12 cellular contexts compared by ENCODE assay signal in genomic region chr6:127464161-127464880, GRCh38. TPM values are rescaled to one million over a fixed set of nuclear protein-coding genes. Genes with fewer than 3 reads are reported as not detected.
A peak's percentile ranks its signal among the peaks of the same experiment; 100 is the strongest.
DNase-seq lines count a peak whose midpoint lies in the region; ATAC-seq, FAIRE-seq and TF ChIP-seq lines count a peak whose summit lies in the region.
"Had no signal": no experiment of that assay in that cellular context is flagged by ENCODE, and none has a peak within 500 bp of the region (broad histone marks: within the 10 kb centered on the region; RNA-seq: fewer than 3 reads in every experiment).

No MANE protein-coding gene starts in this region.

- TF ChIP-seq CTCF in astrocyte (IDR thresholded peaks at IDR 0.05; ENCODE audit: insufficient read depth, low read depth, low read length), result no peak

- no peaks in the 10 kb centered on the region for H3K9me3 Mint-ChIP-seq in astrocyte (ENCODE audit: unreplicated experiment)
- H3K9me3 Mint-ChIP-seq: central memory CD8-positive, alpha-beta T cell; memory B cell had no signal

- ATAC-seq in right cardiac atrium, result peak; percentile 85 to 91
- no peak for ATAC-seq in HG02970 (IDR thresholded peaks at IDR 0.05; ENCODE audit: low FRiP score, unreplicated experiment)
- no peak for ATAC-seq in activated CD4-positive, CD25-positive, alpha-beta regulatory T cell treated with anti-CD3 and anti-CD28 coated beads, Interleukin-2, amount 50 U/mL, for 24 hours

- peaks cover 17% of the 10 kb centered on the region for H3K4me1 Mint-ChIP-seq in astrocyte (ENCODE audit: low read depth, unreplicated experiment)
- H3K4me1 Mint-ChIP-seq: central memory CD8-positive, alpha-beta T cell; memory B cell had no signal

- DNase-seq in GM03348 (ENCODE audit: low spot score) (peak; percentile 81), astrocyte (ENCODE audit: low read depth) (peak; percentile 86), right cardiac atrium (peak in 1 of 3 donors; percentile 51), SIG-M5 treated with dmso at 0.1 percent for 504 hours (lab: John Stamatoyannopoulos, UW; ENCODE audit: unreplicated experiment) (no peak), dermis blood vessel endothelial cell (no peak)

- no peaks in the 10 kb centered on the region for H3K27me3 Mint-ChIP-seq in astrocyte (ENCODE audit: low read depth, unreplicated experiment)
- H3K27me3 Mint-ChIP-seq: central memory CD8-positive, alpha-beta T cell; memory B cell had no signal

- H3K79me2 ChIP-seq in astrocyte (ENCODE audit: insufficient read depth, low read length), result no peaks in the 10 kb centered on the region

- WGBS in right cardiac atrium, result 36% methylated on average over 6 of the region's 6 CpGs

- H3K36me3 Mint-ChIP-seq in astrocyte (ENCODE audit: low read depth, unreplicated experiment), result peaks cover 2% of the 10 kb centered on the region
- H3K36me3 Mint-ChIP-seq: memory B cell had no signal

- H2AFZ ChIP-seq in astrocyte (ENCODE audit: low read depth, low read length), result no peak overlapping the region

- H3K27me3 ChIP-seq in astrocyte (ENCODE audit: insufficient read depth, low read length) (no peaks in the 10 kb centered on the region), right cardiac atrium (ENCODE audit: control insufficient read depth, insufficient read depth) (no peaks in the 10 kb centered on the region), stomach smooth muscle (ENCODE audit: control insufficient read depth in 1 of 2, insufficient read depth in 2 of 2, low read length in 2 of 2) (no peaks in the 10 kb centered on the region)
- H3K27me3 ChIP-seq: Peyer's patch had no signal

- intact Hi-C loops in right cardiac atrium (cut with DNase I), result loop anchor here in 1 of 4 donors (10.0 kb wide), 1 partner anchor 80 kb away; no protein-coding TSS in a partner anchor

- no peak overlapping the region for H3K4me3 Mint-ChIP-seq in astrocyte (ENCODE audit: unreplicated experiment)
- H3K4me3 Mint-ChIP-seq: central memory CD8-positive, alpha-beta T cell; memory B cell had no signal

- peak; percentile 95 for FAIRE-seq in astrocyte (lab: Jason Lieb, UNC)
- FAIRE-seq: small intestine had no signal

- no peaks in the 10 kb centered on the region for H3K36me3 ChIP-seq in astrocyte (ENCODE audit: insufficient read depth, low read length)
- no peaks in the 10 kb centered on the region for H3K36me3 ChIP-seq in stomach smooth muscle (ENCODE audit: control insufficient read depth in 2 of 2, insufficient read depth in 2 of 2, low read length in 2 of 2)
- H3K36me3 ChIP-seq: Peyer's patch had no signal

- peak overlapping the region; percentile 69 for H3K27ac Mint-ChIP-seq in astrocyte (ENCODE audit: unreplicated experiment)
- H3K27ac Mint-ChIP-seq: memory B cell had no signal

- H3K4me2 ChIP-seq in astrocyte (ENCODE audit: low read length), result peak overlapping the region; percentile 64

- H3K4me3 ChIP-seq in astrocyte (ENCODE audit: insufficient read depth, low read depth, low read length) (no peak overlapping the region), right cardiac atrium (ENCODE audit: low read length) (no peak overlapping the region), stomach smooth muscle (ENCODE audit: low read length in 2 of 2) (no peak overlapping the region)
- H3K4me3 ChIP-seq: Peyer's patch had no signal

- H3K4me1 ChIP-seq in astrocyte (ENCODE audit: insufficient read depth, low read length) (peaks cover 20% of the 10 kb centered on the region), right cardiac atrium (ENCODE audit: control insufficient read depth, insufficient read depth, low read length) (no peaks in the 10 kb centered on the region), stomach smooth muscle (ENCODE audit: control insufficient read depth, insufficient read depth, low read length) (peaks cover 9% of the 10 kb centered on the region)
- H3K4me1 ChIP-seq: Peyer's patch had no signal

- H3K27ac ChIP-seq in astrocyte (ENCODE audit: low read depth, low read length) (peak overlapping the region; percentile 76), right cardiac atrium (ENCODE audit: low read length) (no peak overlapping the region), stomach smooth muscle (ENCODE audit: low read length) (peak overlapping the region; percentile 42)

- H3K9ac ChIP-seq in astrocyte (ENCODE audit: low read length) (peak overlapping the region; percentile 59), stomach smooth muscle (ENCODE audit: low read length in 2 of 2) (no peak overlapping the region)

- H3K9me3 ChIP-seq in astrocyte (ENCODE audit: insufficient read depth, low read depth, low read length) (no peaks in the 10 kb centered on the region), right cardiac atrium (ENCODE audit: control insufficient read depth, low read length) (no peaks in the 10 kb centered on the region), stomach smooth muscle (ENCODE audit: control insufficient read depth in 2 of 2, low read length in 2 of 2) (no peaks in the 10 kb centered on the region)
- H3K9me3 ChIP-seq: Peyer's patch had no signal

- peaks cover 7% of the 10 kb centered on the region for H4K20me1 ChIP-seq in astrocyte (ENCODE audit: insufficient read depth, low read length)

RNA-seq across cellular contexts. Expression of gene KIAA0408, which starts 5.1 kb away (rescaled TPM):
- total RNA-seq in astrocyte, result 17.5 and 19.6 TPM in 2 replicates
- total RNA-seq in right cardiac atrium, result 1 to 10 TPM; 1.3 to 8.2 (median 3.8) TPM
- polyA plus RNA-seq in right cardiac atrium, result 2.3 TPM
- total RNA-seq in dermis blood vessel endothelial cell, result under 0.01 TPM in 1 of 2 replicates, not detected in the other

Comparison
In these comparisons a context has a peak if more than half of its experiments do, and no peak if none do; other contexts are left out.
1. DNase-seq: peak in GM03348 (single experiment) and astrocyte (single experiment); none in SIG-M5 treated with dmso at 0.1 percent for 504 hours (single experiment) and dermis blood vessel endothelial cell (single experiment).
2. ATAC-seq: peak in right cardiac atrium (2 of 2); none in HG02970 (single experiment) and activated CD4-positive, CD25-positive, alpha-beta regulatory T cell treated with anti-CD3 and anti-CD28 coated beads, Interleukin-2, amount 50 U/mL, for 24 hours (0 of 2).